In genomic region chr10:105181616-105182015, GRCh38 we compare ENCODE assay signal across 33 cellular contexts.
"Had no signal": no experiment of that assay in that cellular context is flagged by ENCODE, and none has a peak within 500 bp of the region (broad histone marks: within the 10 kb centered on the region; RNA-seq: fewer than 3 reads in every experiment).

No MANE protein-coding gene starts in this region.

- H3K9ac ChIP-seq: parathyroid adenoma had no signal

- H3K4me2 ChIP-seq: smooth muscle cell had no signal

- H3K4me3 Mint-ChIP-seq: naive thymus-derived CD8-positive, alpha-beta T cell; natural killer cell treated with Interleukin-12 subunit alpha and Interleukin-12 subunit beta and Interleukin-15 and Interleukin-18, amount 100 ng/mL, for 72 hours; nephron progenitor cell; neural crest cell; stimulated activated memory B cell treated with anti-CD40 and anti-IgM and Interleukin-4, amounts not matched to agents 10 μg/mL and 1 μg/mL and 100 μg/mL, for 72 hours; stimulated activated naive CD8-positive, alpha-beta T cell treated with anti-CD3 and anti-CD28 coated beads, Interleukin-15, amount 100 ng/mL, for 72 hours; type B pancreatic cell had no signal

- H3K27ac ChIP-seq: ovary, parathyroid adenoma, psoas muscle, right lobe of liver, sigmoid colon, skin epidermis, spleen, suprapubic skin, testis, tibial artery, transverse colon, upper lobe of right lung, uterus had no signal

- H3K27me3 Mint-ChIP-seq: naive thymus-derived CD8-positive, alpha-beta T cell; natural killer cell treated with Interleukin-12 subunit alpha and Interleukin-12 subunit beta and Interleukin-15 and Interleukin-18, amount 100 ng/mL, for 72 hours; progenitor cell of endocrine pancreas; stimulated activated memory B cell treated with anti-CD40 and anti-IgM and Interleukin-4, amounts not matched to agents 10 μg/mL and 1 μg/mL and 100 μg/mL, for 72 hours; stimulated activated naive CD8-positive, alpha-beta T cell treated with anti-CD3 and anti-CD28 coated beads, Interleukin-15, amount 100 ng/mL, for 72 hours; type B pancreatic cell had no signal

- DNase-seq: naive thymus-derived CD8-positive, alpha-beta T cell; nephron progenitor cell; occipital lobe; ovary; posterior cingulate gyrus; psoas muscle; right cardiac atrium; right lobe of liver; sigmoid colon; spleen; stimulated activated CD4-positive, alpha-beta T cell treated with anti-CD3 and anti-CD28 coated beads, Interleukin-12 subunit alpha, Interleukin-12 subunit beta, amount 100 ng/mL, for 4 hours; stimulated activated CD4-positive, alpha-beta T cell treated with anti-CD3 and anti-CD28 coated beads, Interleukin-1b, Interleukin-23, amount 100 ng/mL, for 48 hours; stimulated activated CD4-positive, alpha-beta T cell treated with anti-CD3 and anti-CD28 coated beads, Interleukin-4, amount 100 ng/mL, for 1 hour; stimulated activated CD4-positive, alpha-beta T cell treated with anti-CD3 and anti-CD28 coated beads, Interleukin-4, amount 100 ng/mL, for 4 hours; stimulated activated CD8-positive, alpha-beta memory T cell treated with anti-CD3 and anti-CD28 coated beads, Interleukin-4, amount 100 ng/mL, for 48 hours; stimulated activated naive CD4-positive, alpha-beta T cell; stimulated activated naive CD8-positive, alpha-beta T cell treated with anti-CD3 and anti-CD28 coated beads, Interleukin-15, amount 100 ng/mL, for 72 hours; stimulated activated naive CD8-positive, alpha-beta T cell treated with anti-CD3 and anti-CD28 coated beads, Interleukin-15, Interleukin-2, amounts not matched to agents 100 U/mL and 50 U/mL, for 24 hours; substantia nigra; testis; tibial artery; transverse colon; upper lobe of right lung; uterus had no signal

- H3K79me2 ChIP-seq: parathyroid adenoma had no signal

- ATAC-seq: naive thymus-derived CD8-positive, alpha-beta T cell; natural killer cell treated with Interleukin-12 subunit alpha and Interleukin-12 subunit beta and Interleukin-15 and Interleukin-18, amount 100 ng/mL, for 72 hours; psoas muscle; right cardiac atrium; right lobe of liver; stimulated activated memory B cell treated with anti-CD40 and anti-IgM and Interleukin-4, amounts not matched to agents 10 μg/mL and 1 μg/mL and 100 μg/mL, for 72 hours; stimulated activated naive CD8-positive, alpha-beta T cell treated with anti-CD3 and anti-CD28 coated beads, Interleukin-15, amount 100 ng/mL, for 72 hours; stimulated activated naive CD8-positive, alpha-beta T cell treated with anti-CD3 and anti-CD28 coated beads, Interleukin-15, Interleukin-2, amounts not matched to agents 100 U/mL and 50 U/mL, for 24 hours; upper lobe of right lung had no signal

- H3K27me3 ChIP-seq: ovary, right lobe of liver, sigmoid colon, spleen, suprapubic skin, testis, tibial artery, transverse colon, upper lobe of right lung, uterus had no signal

- H3K27ac Mint-ChIP-seq: naive thymus-derived CD8-positive, alpha-beta T cell; natural killer cell treated with Interleukin-12 subunit alpha and Interleukin-12 subunit beta and Interleukin-15 and Interleukin-18, amount 100 ng/mL, for 72 hours; nephron progenitor cell; progenitor cell of endocrine pancreas; stimulated activated memory B cell treated with anti-CD40 and anti-IgM and Interleukin-4, amounts not matched to agents 10 μg/mL and 1 μg/mL and 100 μg/mL, for 72 hours; stimulated activated naive CD8-positive, alpha-beta T cell treated with anti-CD3 and anti-CD28 coated beads, Interleukin-15, amount 100 ng/mL, for 72 hours; type B pancreatic cell had no signal

- H2AFZ ChIP-seq: parathyroid adenoma had no signal

- H3K4me3 ChIP-seq: ovary, psoas muscle, right lobe of liver, sigmoid colon, skin epidermis, smooth muscle cell, spleen, suprapubic skin, testis, tibial artery, transverse colon, upper lobe of right lung, uterus had no signal

- H3K36me3 ChIP-seq: ovary, right lobe of liver, sigmoid colon, spleen, suprapubic skin, tibial artery, transverse colon, upper lobe of right lung, uterus had no signal

- H3K4me1 ChIP-seq: parathyroid adenoma, psoas muscle, right lobe of liver, sigmoid colon, spleen, suprapubic skin, testis, tibial artery, transverse colon, upper lobe of right lung, uterus had no signal

- H3K9me3 ChIP-seq: ovary, psoas muscle, right lobe of liver, sigmoid colon, spleen, suprapubic skin, testis, tibial artery, transverse colon, upper lobe of right lung, uterus had no signal

- H3K36me3 Mint-ChIP-seq: naive thymus-derived CD8-positive, alpha-beta T cell; natural killer cell treated with Interleukin-12 subunit alpha and Interleukin-12 subunit beta and Interleukin-15 and Interleukin-18, amount 100 ng/mL, for 72 hours; stimulated activated memory B cell treated with anti-CD40 and anti-IgM and Interleukin-4, amounts not matched to agents 10 μg/mL and 1 μg/mL and 100 μg/mL, for 72 hours; type B pancreatic cell had no signal

- H3K9me3 Mint-ChIP-seq: naive thymus-derived CD8-positive, alpha-beta T cell; nephron progenitor cell; neural crest cell; stimulated activated memory B cell treated with anti-CD40 and anti-IgM and Interleukin-4, amounts not matched to agents 10 μg/mL and 1 μg/mL and 100 μg/mL, for 72 hours; stimulated activated naive CD8-positive, alpha-beta T cell treated with anti-CD3 and anti-CD28 coated beads, Interleukin-15, amount 100 ng/mL, for 72 hours; type B pancreatic cell had no signal

- H3K4me1 Mint-ChIP-seq: naive thymus-derived CD8-positive, alpha-beta T cell; stimulated activated memory B cell treated with anti-CD40 and anti-IgM and Interleukin-4, amounts not matched to agents 10 μg/mL and 1 μg/mL and 100 μg/mL, for 72 hours; stimulated activated naive CD8-positive, alpha-beta T cell treated with anti-CD3 and anti-CD28 coated beads, Interleukin-15, amount 100 ng/mL, for 72 hours had no signal
